In the genomic region with DNA sequence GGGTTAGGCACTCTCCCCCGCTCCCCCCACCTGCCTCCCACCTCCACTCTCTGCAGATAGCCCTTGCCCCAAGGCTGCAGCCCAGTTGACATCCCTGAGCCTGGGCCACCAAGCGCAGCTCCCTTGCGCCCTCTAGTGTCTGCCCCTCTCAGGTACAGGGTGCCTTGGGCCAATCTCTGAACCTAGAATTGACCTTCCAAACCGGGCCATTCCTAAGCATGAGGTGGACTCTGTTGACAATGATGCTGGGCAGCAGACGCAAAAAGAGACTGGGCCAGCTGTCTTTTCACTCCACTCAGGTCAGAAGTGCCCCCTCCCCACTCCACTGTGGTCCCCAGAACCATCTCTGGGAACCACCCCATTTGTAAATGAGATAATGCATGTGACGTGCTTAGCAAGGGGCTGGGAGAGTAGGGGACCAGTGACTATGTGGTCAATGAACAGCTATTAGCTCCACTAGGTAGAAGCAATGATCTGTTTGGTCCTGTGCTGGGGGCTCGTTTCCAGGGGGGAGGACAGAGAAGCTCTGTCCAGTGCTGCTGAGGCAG, we compare ENCODE assay signal across 9 cellular contexts. TPM values are rescaled to one million over a fixed set of nuclear protein-coding genes. Genes with fewer than 3 reads are reported as not detected.
DNase-seq lines count a peak whose midpoint lies in the region; ATAC-seq and TF ChIP-seq lines count a peak whose summit lies in the region.
"Had no signal": no experiment of that assay in that cellular context is flagged by ENCODE, and none has a peak within 500 bp of the region (broad histone marks: within the 10 kb centered on the region; RNA-seq: fewer than 3 reads in every experiment).

No MANE protein-coding gene starts in this region.

- H3K9me3 ChIP-seq in T-helper 17 cell (ENCODE audit: control insufficient read depth, low read length, poor library complexity, severe bottlenecking) (no peaks in the 10 kb centered on the region), adrenal gland (replicated peaks in 1 of 3) (no peaks in the 10 kb centered on the region)

- no peak overlapping the region for H3K27ac ChIP-seq in adrenal gland

- intact Hi-C loops in adrenal gland (cut with DNase I): loop anchor here in 1 of 2 donors (5.0 kb wide), 1 partner anchor 750 kb away; no protein-coding TSS in a partner anchor

- peak overlapping the region; percentile 41 for H3K27ac Mint-ChIP-seq in T-helper 17 cell

- peaks cover 10 to 11% of the 10 kb centered on the region in 2 donors for H3K4me1 ChIP-seq in adrenal gland (replicated peaks in 1 of 2)

- ATAC-seq in T-helper 17 cell (peak; percentile 86), HG02852 (IDR thresholded peaks at IDR 0.05; ENCODE audit: unreplicated experiment) (no peak), GM21367 (IDR thresholded peaks at IDR 0.05; ENCODE audit: unreplicated experiment) (no peak)

- H3K36me3 ChIP-seq in adrenal gland (replicated peaks in 1 of 2): no peaks in the 10 kb centered on the region

- H3K4me1 Mint-ChIP-seq in T-helper 17 cell: peaks cover 15% of the 10 kb centered on the region

- peaks cover 10% of the 10 kb centered on the region for H3K27me3 Mint-ChIP-seq in T-helper 17 cell
- H3K27me3 Mint-ChIP-seq: dendritic cell treated with granulocyte-macrophage colony-stimulating factor and Interleukin-4, amounts not matched to agents 40 ng/mL and 50 ng/mL, for 4 days had no signal

- WGBS in adrenal gland, 4 donors: 33 to 49% (median 40%) methylated on average over 4 to 7 of the region's 7 CpGs

- peak; percentile 89 to 95 (median 92) for TF ChIP-seq CTCF in adrenal gland (IDR thresholded peaks at IDR 0.05)

- H3K36me3 Mint-ChIP-seq in T-helper 17 cell (ENCODE audit: low read depth): no peaks in the 10 kb centered on the region

- TF ChIP-seq POLR2A in adrenal gland (IDR thresholded peaks at IDR 0.05): no peak

- DNase-seq in GDM1 (lab: John Stamatoyannopoulos, UW): peak; percentile 40
- DNase-seq in HUDEP-2 (lab: John Stamatoyannopoulos, UW; ENCODE audit: unreplicated experiment in 76 of 76): peak in 49 of 76 experiments; percentile 2 to 68 (median 35)
- peak; percentile 58 to 76 (median 68) for DNase-seq in T-helper 17 cell
- peak; percentile 79 to 91 (median 83) for DNase-seq in adrenal gland
- peak in 31 of 51 donors; percentile 1 to 63 (median 16) for DNase-seq in hypothalamus (lab: John Stamatoyannopoulos, UW)
- DNase-seq in stimulated activated CD4-positive, alpha-beta T cell treated with anti-CD3 and anti-CD28 coated beads, Interleukin-12 subunit alpha, Interleukin-12 subunit beta, amount 100 ng/mL, for 48 hours (ENCODE audit: low read depth in 2 of 3, low spot score in 1 of 3): peak; percentile 71 to 93 (median 77)

- no peaks in the 10 kb centered on the region for H3K27me3 ChIP-seq in adrenal gland

- H3K4me3 ChIP-seq in adrenal gland: no peak overlapping the region

- H3K4me3 Mint-ChIP-seq in T-helper 17 cell: no peak overlapping the region
- H3K4me3 Mint-ChIP-seq: dendritic cell treated with granulocyte-macrophage colony-stimulating factor and Interleukin-4, amounts not matched to agents 40 ng/mL and 50 ng/mL, for 4 days had no signal

RNA-seq across cellular contexts. Expression of gene PLB1, which starts 43.3 kb away (rescaled TPM):
- total RNA-seq in T-helper 17 cell (1 to 10 TPM; 2.2 to 2.7 TPM), adrenal gland (10 to 100 TPM in 3 of 8 donors, 1 to 10 TPM in 5; 1.0 to 33.6 (median 8.1) TPM)
- polyA plus RNA-seq in adrenal gland: 10 to 100 TPM in 1 of 3 donors, 1 to 10 TPM in 2; 4.1 to 44.3 (median 7.7) TPM

RNA-seq across cellular contexts. Expression of gene FOSL2, which starts 60.0 kb away (rescaled TPM):
- total RNA-seq in T-helper 17 cell (100 to 1,000 TPM; 114 to 153 TPM), adrenal gland (100 to 1,000 TPM; 392 to 760 (median 431) TPM)
- polyA plus RNA-seq in adrenal gland: 100 to 1,000 TPM in 1 of 3 donors, 10 to 100 TPM in 2; 83.3 to 143 (median 92.8) TPM

Comparison
In these comparisons a context has a peak if more than half of its experiments do, and no peak if none do; other contexts are left out.
1. DNase-seq: peak in every context shown above with its lines; median percentile 83 in adrenal gland; 77 in stimulated activated CD4-positive, alpha-beta T cell treated with anti-CD3 and anti-CD28 coated beads, Interleukin-12 subunit alpha, Interleukin-12 subunit beta, amount 100 ng/mL, for 48 hours; 68 in T-helper 17 cell; 40 in GDM1; 35 in HUDEP-2; 16 in hypothalamus.